Comparison of ENCODE assay signal across 1 cellular context in the genomic region with DNA sequence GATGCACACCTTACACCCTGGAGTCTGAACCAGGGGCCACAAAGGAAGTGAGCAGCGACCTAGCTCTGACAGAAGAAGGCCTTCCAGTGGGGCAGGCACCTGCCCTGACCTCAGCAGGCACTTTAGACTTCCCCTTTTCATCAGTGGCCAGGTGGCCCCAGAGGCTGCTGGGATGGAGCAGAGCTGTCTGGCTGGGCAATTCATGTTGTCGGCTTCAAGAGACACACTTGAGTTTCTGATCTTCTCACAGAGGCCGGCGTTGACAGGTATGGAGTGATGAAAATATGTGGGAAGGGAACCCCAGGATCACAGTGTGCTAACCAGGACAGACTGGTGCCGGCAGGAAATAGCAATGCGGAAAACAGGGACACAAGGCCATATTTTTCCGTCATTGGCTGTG.
TF ChIP-seq lines count a peak whose summit lies in the region.

No MANE protein-coding gene starts in this region.

TF ChIP-seq in GM23338, 12 proteins besides CTCF, POLR2A, EP300 and RAD21 (continued from another document):
- no peak for TF ChIP-seq ZNF462 (CRISPR knock-in tag; IDR thresholded peaks at IDR 0.05)
- no peak for TF ChIP-seq EZH2 (IDR thresholded peaks at IDR 0.05; ENCODE audit: low read depth, unreplicated experiment)
- TF ChIP-seq ETS1 (IDR thresholded peaks at IDR 0.05) = no peak
- no peak for TF ChIP-seq NANOG (IDR thresholded peaks at IDR 0.05; ENCODE audit: borderline replicate concordance)
- no peak for TF ChIP-seq JUNB (IDR thresholded peaks at IDR 0.05; ENCODE audit: unreplicated experiment)
